Comparison of ENCODE assay signal across 20 cellular contexts in genomic region chr22:20625270-20625669, GRCh38.
A peak's percentile ranks its signal among the peaks of the same experiment; 100 is the strongest.
DNase-seq lines count a peak whose midpoint lies in the region; ATAC-seq and TF ChIP-seq lines count a peak whose summit lies in the region.
"Had no signal": no experiment of that assay in that cellular context is flagged by ENCODE, and none has a peak within 500 bp of the region (broad histone marks: within the 10 kb centered on the region; RNA-seq: fewer than 3 reads in every experiment).

No MANE protein-coding gene starts in this region.

- H3K27me3 Mint-ChIP-seq in T-helper 17 cell = peaks cover 8% of the 10 kb centered on the region

- DNase-seq in GM12865 (ENCODE audit: low read depth) = peak; percentile 80
- no peak for DNase-seq in T-helper 17 cell
- DNase-seq in activated effector memory CD4-positive, alpha-beta T cell treated with Interleukin-2 at 50 U/mL for 16 hours = no peak
- no peak for DNase-seq in middle frontal gyrus (ENCODE audit: extremely low spot score, low spot score)
- no peak for DNase-seq in SK-N-DZ (ENCODE audit: low spot score)
- DNase-seq: CD4-positive, alpha-beta T cell; COR-L47; DMS79; Kasumi-1; MM.1S; NCI-H1092; NCI-H1436; NCI-H187 treated with DMSO at 0.1 percent for 48 hours; NCI-H2227 treated with DMSO at 0.1 percent for 48 hours; NCI-H510A treated with DMSO at 0.1 percent for 48 hours; NCI-H748 treated with DMSO at 0.1 percent for 48 hours; OCI-M1; SJCRH30 had no signal

- H3K36me3 Mint-ChIP-seq in T-helper 17 cell (ENCODE audit: low read depth) = peaks cover under 1% of the 10 kb centered on the region

- TF ChIP-seq CTCF in GM12865 (IDR thresholded peaks at IDR 0.05; ENCODE audit: insufficient read depth, low read depth, low read length, missing control alignments) = no peak

- ATAC-seq in GM18868 (IDR thresholded peaks at IDR 0.05; ENCODE audit: unreplicated experiment) (peak; percentile 30), T-helper 17 cell (no peak), GM19463 (IDR thresholded peaks at IDR 0.05; ENCODE audit: unreplicated experiment) (no peak)

- H3K4me3 ChIP-seq in GM12865 (ENCODE audit: low read depth, low read length) = peak overlapping the region; percentile 11; the same call in 1 of the 2 replicates
- H3K4me3 ChIP-seq: SJCRH30 had no signal

- peaks cover 2% of the 10 kb centered on the region for H3K4me1 Mint-ChIP-seq in T-helper 17 cell

- H3K27ac Mint-ChIP-seq in T-helper 17 cell = peak overlapping the region; percentile 14
- H3K27ac Mint-ChIP-seq: CD4-positive, alpha-beta T cell had no signal

- no peaks in the 10 kb centered on the region for H3K9me3 ChIP-seq in T-helper 17 cell (ENCODE audit: control insufficient read depth, low read length, poor library complexity, severe bottlenecking)
- H3K9me3 ChIP-seq: SJCRH30 had no signal

- H3K4me3 Mint-ChIP-seq in T-helper 17 cell = no peak overlapping the region
- H3K4me3 Mint-ChIP-seq: CD4-positive, alpha-beta T cell had no signal
